In genomic region chr6:142845624-142846458, GRCh38 we compare ENCODE assay signal across 1 cellular context.
TF ChIP-seq lines count a peak whose summit lies in the region.

No MANE protein-coding gene starts in this region.

TF ChIP-seq in HepG2, 621 proteins besides CTCF, POLR2A, EP300 and RAD21 (continued from another document and continues in another):
- TF ChIP-seq ZNF709 (CRISPR knock-in tag; IDR thresholded peaks at IDR 0.05) (peak; percentile 50; the same call in 1 of the 2 replicates), NAIF1 (CRISPR knock-in tag; IDR thresholded peaks at IDR 0.05; ENCODE audit: borderline replicate concordance) (peak; percentile 64; the same call in 1 of the 2 replicates), PRMT3 (CRISPR knock-in tag; IDR thresholded peaks at IDR 0.05; ENCODE audit: borderline replicate concordance, low read depth) (peak; percentile 86), ZKSCAN8 (CRISPR knock-in tag; IDR thresholded peaks at IDR 0.05; ENCODE audit: borderline replicate concordance) (peak; percentile 96; the same call in 1 of the 2 replicates), CREB1 (IDR thresholded peaks at IDR 0.05) (no peak), CREB1 (CRISPR knock-in tag; IDR thresholded peaks at IDR 0.05) (no peak; the same call in 1 of the 2 replicates), ZSCAN30 (CRISPR knock-in tag; IDR thresholded peaks at IDR 0.05) (no peak), TCF12 (IDR thresholded peaks at IDR 0.05) (no peak), TCF12 (CRISPR knock-in tag; IDR thresholded peaks at IDR 0.05) (no peak), ZNF501 (CRISPR knock-in tag; IDR thresholded peaks at IDR 0.05) (peak; percentile 99), GLMP (CRISPR knock-in tag; IDR thresholded peaks at IDR 0.05; ENCODE audit: borderline replicate concordance) (no peak), RBM22 (optimal IDR thresholded peaks at IDR 0.05; ENCODE audit: low read length) (no peak), NCOA1 (CRISPR knock-in tag; IDR thresholded peaks at IDR 0.05) (no peak), ZNF614 (CRISPR knock-in tag; IDR thresholded peaks at IDR 0.05; ENCODE audit: borderline replicate concordance) (peak; percentile 98), ZFX (CRISPR knock-in tag; IDR thresholded peaks at IDR 0.05; ENCODE audit: low read depth) (peak; percentile 86), ZNF451 (CRISPR knock-in tag; IDR thresholded peaks at IDR 0.05) (peak; percentile 49; the same call in 1 of the 2 replicates), ZNF232 (CRISPR knock-in tag; IDR thresholded peaks at IDR 0.05; ENCODE audit: borderline replicate concordance) (peak; percentile 73; the same call in 1 of the 2 replicates), NR2C2 (CRISPR knock-in tag; IDR thresholded peaks at IDR 0.05; ENCODE audit: borderline replicate concordance) (peak; percentile 69; the same call in 1 of the 2 replicates), PLRG1 (conservative IDR thresholded peaks at IDR 0.05) (no peak), ZEB1 (IDR thresholded peaks at IDR 0.05; ENCODE audit: insufficient replicate concordance, low read depth) (no peak), TRAFD1 (CRISPR knock-in tag; IDR thresholded peaks at IDR 0.05; ENCODE audit: borderline replicate concordance) (peak; percentile 69; the same call in 1 of the 2 replicates), JUNB (CRISPR knock-in tag; IDR thresholded peaks at IDR 0.05; ENCODE audit: borderline replicate concordance) (no peak), ETV5 (CRISPR knock-in tag; IDR thresholded peaks at IDR 0.05; ENCODE audit: borderline replicate concordance) (peak; percentile 78; the same call in 1 of the 2 replicates), ZNF343 (CRISPR knock-in tag; IDR thresholded peaks at IDR 0.05) (peak; percentile 91; the same call in 1 of the 2 replicates), ZNF549 (CRISPR knock-in tag; IDR thresholded peaks at IDR 0.05) (no peak), ERF (CRISPR knock-in tag; IDR thresholded peaks at IDR 0.05) (peak; percentile 98), ONECUT2 (CRISPR knock-in tag; IDR thresholded peaks at IDR 0.05) (no peak), GMEB1 (CRISPR knock-in tag; IDR thresholded peaks at IDR 0.05; ENCODE audit: borderline replicate concordance) (peak; percentile 50; the same call in 1 of the 2 replicates), ZNF160 (CRISPR knock-in tag; IDR thresholded peaks at IDR 0.05) (no peak), ZKSCAN1 (IDR thresholded peaks at IDR 0.05; ENCODE audit: low read length) (no peak), ISL2 (CRISPR knock-in tag; IDR thresholded peaks at IDR 0.05) (peak; percentile 92), SNAPC4 (CRISPR knock-in tag; IDR thresholded peaks at IDR 0.05) (no peak), TARDBP (CRISPR knock-in tag; IDR thresholded peaks at IDR 0.05) (peak; percentile 95), TOPORS (CRISPR knock-in tag; IDR thresholded peaks at IDR 0.05) (no peak; the same call in 1 of the 2 replicates), ZSCAN25 (CRISPR knock-in tag; IDR thresholded peaks at IDR 0.05) (no peak; the same call in none of the 2 replicates), ZNF788 (CRISPR knock-in tag; IDR thresholded peaks at IDR 0.05; ENCODE audit: borderline replicate concordance) (peak; percentile 96; the same call in 1 of the 2 replicates), CBFB (CRISPR knock-in tag; IDR thresholded peaks at IDR 0.05) (peak; percentile 87), MAFG (CRISPR knock-in tag; IDR thresholded peaks at IDR 0.05) (no peak), CCDC6 (CRISPR knock-in tag; IDR thresholded peaks at IDR 0.05) (peak; percentile 84; the same call in 1 of the 2 replicates), PCBP2 (optimal IDR thresholded peaks at IDR 0.05; ENCODE audit: low read depth, low read length, poor library complexity, severe bottlenecking) (no peak), DNMT1 (CRISPR knock-in tag; IDR thresholded peaks at IDR 0.05) (0 out of 2 replicates have a peak, but pooled peaks have one; percentile 45), ZNF724P (CRISPR knock-in tag; IDR thresholded peaks at IDR 0.05; ENCODE audit: borderline replicate concordance) (peak; percentile 93), NFKB2 (CRISPR knock-in tag; IDR thresholded peaks at IDR 0.05; ENCODE audit: borderline replicate concordance) (peak; percentile 64; the same call in 1 of the 2 replicates), ZNF24 (IDR thresholded peaks at IDR 0.05) (no peak), POGZ (CRISPR knock-in tag; IDR thresholded peaks at IDR 0.05) (peak; percentile 96), JARID2 (CRISPR knock-in tag; IDR thresholded peaks at IDR 0.05; ENCODE audit: insufficient replicate concordance) (no peak), TRIM24 (CRISPR knock-in tag; IDR thresholded peaks at IDR 0.05) (no peak), NFRKB (IDR thresholded peaks at IDR 0.05) (no peak), HOXA3 (CRISPR knock-in tag; IDR thresholded peaks at IDR 0.05) (peak; percentile 90), CEBPG (CRISPR knock-in tag; IDR thresholded peaks at IDR 0.05) (peak; percentile 91), ZNF296 (CRISPR knock-in tag; conservative IDR thresholded peaks at IDR 0.05) (no peak), NR2F1 (CRISPR knock-in tag; IDR thresholded peaks at IDR 0.05) (peak; percentile 51 to 64; a peak in 2 of 4 replicates), SP2 (CRISPR knock-in tag; IDR thresholded peaks at IDR 0.05) (no peak), ZNF10 (CRISPR knock-in tag; IDR thresholded peaks at IDR 0.05; ENCODE audit: borderline replicate concordance, low read depth) (no peak), ZNF674 (CRISPR knock-in tag; IDR thresholded peaks at IDR 0.05; ENCODE audit: low read depth) (no peak), ZBTB20 (CRISPR knock-in tag; IDR thresholded peaks at IDR 0.05; ENCODE audit: borderline replicate concordance, low read depth) (peak; percentile 98), MEIS2 (CRISPR knock-in tag; IDR thresholded peaks at IDR 0.05) (peak; percentile 99), HNRNPUL1 (IDR thresholded peaks at IDR 0.05; ENCODE audit: low read depth, low read length) (no peak)
- TF ChIP-seq, protein P1, sequence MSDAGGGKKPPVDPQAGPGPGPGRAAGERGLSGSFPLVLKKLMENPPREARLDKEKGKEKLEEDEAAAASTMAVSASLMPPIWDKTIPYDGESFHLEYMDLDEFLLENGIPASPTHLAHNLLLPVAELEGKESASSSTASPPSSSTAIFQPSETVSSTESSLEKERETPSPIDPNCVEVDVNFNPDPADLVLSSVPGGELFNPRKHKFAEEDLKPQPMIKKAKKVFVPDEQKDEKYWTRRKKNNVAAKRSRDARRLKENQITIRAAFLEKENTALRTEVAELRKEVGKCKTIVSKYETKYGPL (CRISPR knock-in tag; IDR thresholded peaks at IDR 0.05): no peak
- TF ChIP-seq, protein P2, sequence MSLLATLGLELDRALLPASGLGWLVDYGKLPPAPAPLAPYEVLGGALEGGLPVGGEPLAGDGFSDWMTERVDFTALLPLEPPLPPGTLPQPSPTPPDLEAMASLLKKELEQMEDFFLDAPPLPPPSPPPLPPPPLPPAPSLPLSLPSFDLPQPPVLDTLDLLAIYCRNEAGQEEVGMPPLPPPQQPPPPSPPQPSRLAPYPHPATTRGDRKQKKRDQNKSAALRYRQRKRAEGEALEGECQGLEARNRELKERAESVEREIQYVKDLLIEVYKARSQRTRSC (CRISPR knock-in tag; IDR thresholded peaks at IDR 0.05; ENCODE audit: low read depth): no peak
- TF ChIP-seq, protein P3, sequence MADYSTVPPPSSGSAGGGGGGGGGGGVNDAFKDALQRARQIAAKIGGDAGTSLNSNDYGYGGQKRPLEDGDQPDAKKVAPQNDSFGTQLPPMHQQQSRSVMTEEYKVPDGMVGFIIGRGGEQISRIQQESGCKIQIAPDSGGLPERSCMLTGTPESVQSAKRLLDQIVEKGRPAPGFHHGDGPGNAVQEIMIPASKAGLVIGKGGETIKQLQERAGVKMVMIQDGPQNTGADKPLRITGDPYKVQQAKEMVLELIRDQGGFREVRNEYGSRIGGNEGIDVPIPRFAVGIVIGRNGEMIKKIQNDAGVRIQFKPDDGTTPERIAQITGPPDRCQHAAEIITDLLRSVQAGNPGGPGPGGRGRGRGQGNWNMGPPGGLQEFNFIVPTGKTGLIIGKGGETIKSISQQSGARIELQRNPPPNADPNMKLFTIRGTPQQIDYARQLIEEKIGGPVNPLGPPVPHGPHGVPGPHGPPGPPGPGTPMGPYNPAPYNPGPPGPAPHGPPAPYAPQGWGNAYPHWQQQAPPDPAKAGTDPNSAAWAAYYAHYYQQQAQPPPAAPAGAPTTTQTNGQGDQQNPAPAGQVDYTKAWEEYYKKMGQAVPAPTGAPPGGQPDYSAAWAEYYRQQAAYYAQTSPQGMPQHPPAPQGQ (CRISPR knock-in tag; IDR thresholded peaks at IDR 0.05; ENCODE audit: borderline replicate concordance): no peak
- TF ChIP-seq, protein P4, sequence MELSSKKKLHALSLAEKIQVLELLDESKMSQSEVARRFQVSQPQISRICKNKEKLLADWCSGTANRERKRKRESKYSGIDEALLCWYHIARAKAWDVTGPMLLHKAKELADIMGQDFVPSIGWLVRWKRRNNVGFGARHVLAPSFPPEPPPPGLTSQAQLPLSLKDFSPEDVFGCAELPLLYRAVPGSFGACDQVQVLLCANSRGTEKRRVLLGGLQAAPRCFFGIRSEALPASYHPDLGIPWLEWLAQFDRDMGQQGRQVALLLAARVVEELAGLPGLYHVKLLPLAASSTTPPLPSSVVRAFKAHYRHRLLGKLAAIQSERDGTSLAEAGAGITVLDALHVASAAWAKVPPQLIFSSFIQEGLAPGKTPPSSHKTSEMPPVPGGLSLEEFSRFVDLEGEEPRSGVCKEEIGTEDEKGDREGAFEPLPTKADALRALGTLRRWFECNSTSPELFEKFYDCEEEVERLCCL (CRISPR knock-in tag; IDR thresholded peaks at IDR 0.05; ENCODE audit: borderline replicate concordance): no peak
